ENCODE assay signal across 8 cellular contexts in genomic region chr3:143001034-143001368, GRCh38. TPM values are rescaled to one million over a fixed set of nuclear protein-coding genes. Genes with fewer than 3 reads are reported as not detected.
DNase-seq lines count a peak whose midpoint lies in the region; ATAC-seq and TF ChIP-seq lines count a peak whose summit lies in the region.

No MANE protein-coding gene starts in this region.

- H3K27ac Mint-ChIP-seq in activated CD8-positive, alpha-beta T cell treated with anti-CD3 and anti-CD28 coated beads, Interleukin-2, amount 10 ng/mL, durations not matched to agents 7 days and 5 days: peak overlapping the region; percentile 100

- H3K4me1 Mint-ChIP-seq in activated CD8-positive, alpha-beta T cell treated with anti-CD3 and anti-CD28 coated beads, Interleukin-2, amount 10 ng/mL, durations not matched to agents 7 days and 5 days (ENCODE audit: low read depth): peaks cover 30% of the 10 kb centered on the region

- ATAC-seq in GM21447 (IDR thresholded peaks at IDR 0.05; ENCODE audit: unreplicated experiment) (peak; percentile 78), left ventricle myocardium superior (peak; percentile 80)
- peak; percentile 75 for ATAC-seq in activated CD8-positive, alpha-beta T cell treated with anti-CD3 and anti-CD28 coated beads, Interleukin-2, amount 10 ng/mL, durations not matched to agents 7 days and 5 days

- H3K36me3 ChIP-seq in skeletal muscle satellite cell (ENCODE audit: insufficient read depth, low read length): no peaks in the 10 kb centered on the region

- POLR2A ChIA-PET in activated CD8-positive, alpha-beta T cell treated with anti-CD3 and anti-CD28 coated beads, Interleukin-2, amount 10 ng/mL, durations not matched to agents 7 days and 5 days (lab: Charles Lee): interaction anchor here (0.6 to 3.0 kb wide), 16 partner anchors 12 to 971 kb away, joined by 3 to 47 read pairs (median 4); partner anchors contain the start of genes ATR, DIPK2A, PLS1 and TRPC1

- peak overlapping the region; percentile 93 for H3K9ac ChIP-seq in skeletal muscle satellite cell (ENCODE audit: low read depth, low read length)

- H3K4me3 ChIP-seq in GM12875 (ENCODE audit: low read depth, low read length) (peak overlapping the region; percentile 99), skeletal muscle satellite cell (ENCODE audit: low read length) (peak overlapping the region; percentile 93)

- intact Hi-C loops in left ventricle myocardium superior (cut with micrococcal nuclease): no loop called here

- TF ChIP-seq CTCF in GM12875 (IDR thresholded peaks at IDR 0.05; ENCODE audit: borderline replicate concordance, insufficient read depth, low read depth, low read length): no peak

- H3K4me3 Mint-ChIP-seq in activated CD8-positive, alpha-beta T cell treated with anti-CD3 and anti-CD28 coated beads, Interleukin-2, amount 10 ng/mL, durations not matched to agents 7 days and 5 days: peak overlapping the region; percentile 98

- DNase-seq in HUDEP-2 (lab: John Stamatoyannopoulos, UW; ENCODE audit: unreplicated experiment in 76 of 76): peak in 42 of 76 experiments; percentile 43 to 86 (median 66)
- peak; percentile 77 for DNase-seq in activated CD8-positive, alpha-beta T cell treated with anti-CD3 and anti-CD28 coated beads, Interleukin-2, amount 10 ng/mL, durations not matched to agents 7 days and 5 days
- DNase-seq in left ventricle myocardium superior: no peak
- DNase-seq in ureter (ENCODE audit: low spot score): no peak
- DNase-seq in medulla oblongata (ENCODE audit: extremely low spot score): no peak

- no peaks in the 10 kb centered on the region for H3K27me3 ChIP-seq in skeletal muscle satellite cell (ENCODE audit: control insufficient read depth, insufficient read depth, low read length)

- peaks cover 2% of the 10 kb centered on the region for H3K36me3 Mint-ChIP-seq in activated CD8-positive, alpha-beta T cell treated with anti-CD3 and anti-CD28 coated beads, Interleukin-2, amount 10 ng/mL, durations not matched to agents 7 days and 5 days (ENCODE audit: low read depth)

- no peaks in the 10 kb centered on the region for H3K9me3 Mint-ChIP-seq in activated CD8-positive, alpha-beta T cell treated with anti-CD3 and anti-CD28 coated beads, Interleukin-2, amount 10 ng/mL, durations not matched to agents 7 days and 5 days (ENCODE audit: insufficient read depth)

- CTCF ChIA-PET in activated CD8-positive, alpha-beta T cell treated with anti-CD3 and anti-CD28 coated beads, Interleukin-2, amount 10 ng/mL, durations not matched to agents 7 days and 5 days (lab: Charles Lee): interaction anchor here (0.6 to 3.9 kb wide), 11 partner anchors 8 to 1263 kb away, joined by 3 to 24 read pairs (median 3); partner anchors contain the start of genes DIPK2A and RNF7

- peak overlapping the region; percentile 80 for H3K4me2 ChIP-seq in skeletal muscle satellite cell (ENCODE audit: low read length)

- no peaks in the 10 kb centered on the region for H3K9me3 ChIP-seq in skeletal muscle satellite cell (replicated peaks; ENCODE audit: low read length)

- peaks cover 3% of the 10 kb centered on the region for H3K27me3 Mint-ChIP-seq in activated CD8-positive, alpha-beta T cell treated with anti-CD3 and anti-CD28 coated beads, Interleukin-2, amount 10 ng/mL, durations not matched to agents 7 days and 5 days (ENCODE audit: low read depth)

- peaks cover 10% of the 10 kb centered on the region for H3K4me1 ChIP-seq in skeletal muscle satellite cell (ENCODE audit: control insufficient read depth, insufficient read depth, low read length)

RNA-seq across cellular contexts. Expression of gene U2SURP, which starts 0.4 kb away (rescaled TPM):
- total RNA-seq in activated CD8-positive, alpha-beta T cell treated with anti-CD3 and anti-CD28 coated beads, Interleukin-2, amount 10 ng/mL, durations not matched to agents 7 days and 5 days: 100 to 1,000 TPM; 123 to 124 TPM
- 40.4 TPM for total RNA-seq in left ventricle myocardium superior
- 72.7 and 85.2 TPM in 2 replicates for total RNA-seq in skeletal muscle satellite cell (2012; rRNA removed)
- 125 TPM for total RNA-seq in ureter

RNA-seq across cellular contexts. Expression of gene PAQR9, which starts 37.5 kb away (rescaled TPM):
- not detected for total RNA-seq in activated CD8-positive, alpha-beta T cell treated with anti-CD3 and anti-CD28 coated beads, Interleukin-2, amount 10 ng/mL, durations not matched to agents 7 days and 5 days
- 19.1 TPM for total RNA-seq in left ventricle myocardium superior
- total RNA-seq in skeletal muscle satellite cell (2012; rRNA removed): 0.22 TPM in 1 of 2 replicates, not detected in the other
- total RNA-seq in ureter: not detected

Comparison
In these comparisons a context has a peak if more than half of its experiments do, and no peak if none do; other contexts are left out.
1. DNase-seq: peak in HUDEP-2 (42 of 76) and activated CD8-positive, alpha-beta T cell treated with anti-CD3 and anti-CD28 coated beads, Interleukin-2, amount 10 ng/mL, durations not matched to agents 7 days and 5 days (single experiment); none in left ventricle myocardium superior (single experiment), ureter (single experiment) and medulla oblongata (single experiment).
2. RNA of gene PAQR9, which starts 37.5 kb away (total RNA-seq): 19.1 TPM in left ventricle myocardium superior (single experiment); not detected in activated CD8-positive, alpha-beta T cell treated with anti-CD3 and anti-CD28 coated beads, Interleukin-2, amount 10 ng/mL, durations not matched to agents 7 days and 5 days and not detected in ureter (single experiment); every median in the first group is over 10 times any median in the second.
3. Peak in every context shown above with its lines, with median percentiles within 50 percentile points of each other: ATAC-seq.